In genomic region chr10:45727421-45727965, GRCh38 we compare ENCODE assay signal across 8 cellular contexts. TPM values are rescaled to one million over a fixed set of nuclear protein-coding genes. Genes with fewer than 3 reads are reported as not detected.
DNase-seq lines count a peak whose midpoint lies in the region; ATAC-seq, FAIRE-seq and TF ChIP-seq lines count a peak whose summit lies in the region.
"Not testable (repeated sequence)": the region's sequence is repeated elsewhere in the genome, so short reads cannot be mapped to it uniquely, and the experiment has no call there.

No MANE protein-coding gene starts in this region.

- not testable (repeated sequence) for FAIRE-seq in kidney (lab: Jason Lieb, UNC)

- H3K9ac ChIP-seq in HUES48 (ENCODE audit: low read depth, low read length): 0 out of 2 replicates have a peak overlapping the region, but pooled peaks have one; percentile 54
- H3K9ac ChIP-seq in duodenal mucosa (ENCODE audit: low read depth in 1 of 2, low read length in 2 of 2): peak overlapping the region in 1 of 2 donors; percentile 33
- not testable (repeated sequence) for H3K9ac ChIP-seq in kidney (ENCODE audit: low read length in 2 of 2)

- intact Hi-C loops in activated CD8-positive, alpha-beta T cell treated with anti-CD3 and anti-CD28 coated beads for 36 hours (cut with micrococcal nuclease): loop anchor here (10.0 kb wide), 1 partner anchor 263 kb away; no protein-coding TSS in a partner anchor
- intact Hi-C loops in kidney (cut with DNase I): not testable (repeated sequence)
- intact Hi-C loops in psoas muscle (cut with DNase I): loop anchor here in 1 of 2 donors (10.0 kb wide), 1 partner anchor 263 kb away; no protein-coding TSS in a partner anchor

- H3K4me3 ChIP-seq in HUES48 (ENCODE audit: low read depth, low read length): peak overlapping the region; percentile 90
- H3K4me3 ChIP-seq in duodenal mucosa (ENCODE audit: low read depth in 1 of 2, low read length in 2 of 2): peak overlapping the region in 1 of 2 donors; percentile 74
- peak overlapping the region; percentile 39 to 66 for H3K4me3 ChIP-seq in kidney (ENCODE audit: low read length in 2 of 2)
- H3K4me3 ChIP-seq in psoas muscle: peak overlapping the region; percentile 84

- H3K27ac ChIP-seq in 22Rv1 (peak overlapping the region; percentile 15; the same call in 1 of the 2 replicates), HUES48 (ENCODE audit: low read depth, low read length) (peak overlapping the region; percentile 51), duodenal mucosa (ENCODE audit: low read depth, low read length) (peak overlapping the region; percentile 42), kidney (ENCODE audit: low read depth in 2 of 2, low read length in 2 of 2) (peak overlapping the region; percentile 47 to 71), psoas muscle (peak overlapping the region; percentile 80)

- H3K9me3 Mint-ChIP-seq in activated CD8-positive, alpha-beta T cell treated with anti-CD3 and anti-CD28 coated beads for 36 hours: not testable (repeated sequence)

- WGBS in psoas muscle, 3 donors: 1% methylated on average over 14 to 31 of the region's 45 CpGs

- H3K4me3 Mint-ChIP-seq in activated CD8-positive, alpha-beta T cell treated with anti-CD3 and anti-CD28 coated beads for 36 hours: peak overlapping the region; percentile 79

- not testable (repeated sequence) for H3K4me1 Mint-ChIP-seq in activated CD8-positive, alpha-beta T cell treated with anti-CD3 and anti-CD28 coated beads for 36 hours (ENCODE audit: low read depth)

- not testable (repeated sequence) for H3K36me3 Mint-ChIP-seq in activated CD8-positive, alpha-beta T cell treated with anti-CD3 and anti-CD28 coated beads for 36 hours (ENCODE audit: low read depth)

- not testable (repeated sequence) for H3K4me1 ChIP-seq in HUES48 (ENCODE audit: control insufficient read depth, insufficient read depth, low read length); duodenal mucosa (ENCODE audit: control insufficient read depth in 1 of 2, insufficient read depth in 2 of 2, low read length in 2 of 2); kidney (ENCODE audit: control insufficient read depth in 1 of 2, insufficient read depth in 1 of 2, low read depth in 1 of 2, low read length in 2 of 2); psoas muscle

- not testable (repeated sequence) for TF ChIP-seq CTCF in 22Rv1 (IDR thresholded peaks at IDR 0.05); activated CD8-positive, alpha-beta T cell treated with anti-CD3 and anti-CD28 coated beads for 36 hours (IDR thresholded peaks at IDR 0.05); kidney (IDR thresholded peaks at IDR 0.05; ENCODE audit: borderline replicate concordance, extremely low read depth, insufficient read depth); psoas muscle (IDR thresholded peaks at IDR 0.05)

- not testable (repeated sequence) for DNase-seq in activated CD8-positive, alpha-beta T cell treated with anti-CD3 and anti-CD28 coated beads for 36 hours; kidney; psoas muscle

- not testable (repeated sequence) for H3K9me3 ChIP-seq in HUES48 (ENCODE audit: control insufficient read depth, insufficient read depth, low read length); duodenal mucosa (ENCODE audit: control insufficient read depth in 1 of 2, low read length in 2 of 2); kidney (ENCODE audit: control insufficient read depth in 1 of 2, low read length in 2 of 2); psoas muscle

- H3K36me3 ChIP-seq in HUES48 (ENCODE audit: control insufficient read depth, insufficient read depth, low read length); duodenal mucosa (ENCODE audit: control insufficient read depth in 1 of 2, insufficient read depth in 2 of 2, low read length in 2 of 2); kidney (ENCODE audit: control insufficient read depth in 1 of 2, insufficient read depth in 2 of 2, low read length in 2 of 2); psoas muscle (ENCODE audit: insufficient read depth in 1 of 2, low read depth in 1 of 2): not testable (repeated sequence)

- peak overlapping the region; percentile 49 for H3K27ac Mint-ChIP-seq in activated CD8-positive, alpha-beta T cell treated with anti-CD3 and anti-CD28 coated beads for 36 hours

- CTCF ChIA-PET in activated CD8-positive, alpha-beta T cell treated with anti-CD3 and anti-CD28 coated beads for 36 hours (lab: Charles Lee): not testable (repeated sequence)

- not testable (repeated sequence) for H3K27me3 Mint-ChIP-seq in activated CD8-positive, alpha-beta T cell treated with anti-CD3 and anti-CD28 coated beads for 36 hours

- peak; percentile 61 for ATAC-seq in GM18909 (IDR thresholded peaks at IDR 0.05; ENCODE audit: poor library complexity, unreplicated experiment)
- ATAC-seq in HG02642 (IDR thresholded peaks at IDR 0.05; ENCODE audit: poor library complexity, unreplicated experiment): peak; percentile 56
- ATAC-seq in activated CD8-positive, alpha-beta T cell treated with anti-CD3 and anti-CD28 coated beads for 36 hours: peak; percentile 62
- ATAC-seq in psoas muscle: peak; percentile 74 to 80 (median 76)

- H3K27me3 ChIP-seq in HUES48 (ENCODE audit: control insufficient read depth, insufficient read depth, low read length); duodenal mucosa (ENCODE audit: control insufficient read depth in 1 of 2, insufficient read depth in 2 of 2, low read length in 2 of 2); psoas muscle (ENCODE audit: insufficient read depth in 3 of 3, low read length in 2 of 3): not testable (repeated sequence)

- POLR2A ChIA-PET in activated CD8-positive, alpha-beta T cell treated with anti-CD3 and anti-CD28 coated beads for 36 hours (lab: Charles Lee): not testable (repeated sequence)

RNA-seq across cellular contexts. Expression of gene WASHC2C, which starts 0.4 kb away (rescaled TPM):
- total RNA-seq in activated CD8-positive, alpha-beta T cell treated with anti-CD3 and anti-CD28 coated beads for 36 hours: 10 to 100 TPM; 21.6 to 23.0 TPM
- total RNA-seq in kidney (47.0 TPM), psoas muscle (10 to 100 TPM; 10.8 to 21.8 (median 16.3) TPM)
- polyA plus RNA-seq in kidney (ENCODE audit: insufficient read depth, low read depth, low replicate concordance) (17.4 TPM), psoas muscle (10 to 100 TPM; 10.0 to 19.8 (median 10.8) TPM)

RNA-seq across cellular contexts. Expression of gene ZFAND4, which starts 54.9 kb away (rescaled TPM):
- 10 to 100 TPM; 11.5 to 13.5 TPM for total RNA-seq in activated CD8-positive, alpha-beta T cell treated with anti-CD3 and anti-CD28 coated beads for 36 hours
- total RNA-seq in kidney: 17.4 TPM
- polyA plus RNA-seq in kidney (ENCODE audit: insufficient read depth, low read depth, low replicate concordance): 6.6 TPM
- total RNA-seq in psoas muscle: 1 to 10 TPM; 4.2 to 7.2 (median 6.5) TPM
- polyA plus RNA-seq in psoas muscle: 1 to 10 TPM; 2.4 to 6.5 (median 3.6) TPM

Comparison
In these comparisons a context has a peak if more than half of its experiments do, and no peak if none do; other contexts are left out.
1. H3K27ac ChIP-seq: peak in every context shown above with its lines; median percentile 80 in psoas muscle; 59 in kidney; 51 in HUES48; 42 in duodenal mucosa; 15 in 22Rv1.